Comparison of ENCODE assay signal across 9 cellular contexts in the genomic region with DNA sequence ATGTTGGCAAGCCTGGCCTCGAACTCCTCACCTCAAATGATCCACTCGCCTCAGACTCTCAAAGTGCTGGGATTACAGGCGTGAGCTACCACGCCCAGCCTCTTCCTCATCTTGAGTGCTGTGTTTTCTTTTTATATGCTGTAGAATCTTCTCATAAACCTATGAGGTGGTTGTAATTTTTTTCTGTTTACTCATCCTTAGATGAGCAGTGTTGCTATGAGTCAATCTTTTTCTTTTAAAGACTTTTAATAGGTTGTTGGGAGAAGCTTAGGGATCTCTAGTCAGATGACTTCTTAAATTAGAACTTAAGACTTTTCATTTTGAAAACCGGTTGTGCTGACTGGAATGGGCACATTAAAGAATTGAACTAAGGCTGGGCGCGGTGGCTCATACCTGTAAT. TPM values are rescaled to one million over a fixed set of nuclear protein-coding genes. Genes with fewer than 3 reads are reported as not detected.
DNase-seq lines count a peak whose midpoint lies in the region; ATAC-seq and TF ChIP-seq lines count a peak whose summit lies in the region.
"Had no signal": no experiment of that assay in that cellular context is flagged by ENCODE, and none has a peak within 500 bp of the region (broad histone marks: within the 10 kb centered on the region; RNA-seq: fewer than 3 reads in every experiment).

No MANE protein-coding gene starts in this region.

- intact Hi-C loops in right cardiac atrium (cut with DNase I): no loop called here

- 95% methylated on average over 7 of the region's 7 CpGs for WGBS in right cardiac atrium

- H3K27ac Mint-ChIP-seq in activated naive CD4-positive, alpha-beta T cell treated with anti-CD3 and anti-CD28 coated beads, Interleukin-2, amount 10 ng/mL, durations not matched to agents 7 days and 5 days: peak overlapping the region; percentile 76
- peak overlapping the region; percentile 56 for H3K27ac Mint-ChIP-seq in stimulated activated effector memory CD8-positive, alpha-beta T cell treated with anti-CD3 and anti-CD28 coated beads, Interleukin-12 subunit alpha, Interleukin-12 subunit beta, amount 100 ng/mL, for 72 hours

- TF ChIP-seq CTCF in RWPE1 (conservative IDR thresholded peaks at IDR 0.05; ENCODE audit: low read depth): no peak

- H3K27ac ChIP-seq in RWPE1: peak overlapping the region; percentile 85
- H3K27ac ChIP-seq in epithelial cell of prostate: peak overlapping the region; percentile 87
- H3K27ac ChIP-seq in right cardiac atrium (ENCODE audit: low read length): no peak overlapping the region

- no peak overlapping the region for H3K4me3 ChIP-seq in right cardiac atrium (ENCODE audit: low read length)

- no peaks in the 10 kb centered on the region for H3K27me3 ChIP-seq in right cardiac atrium (ENCODE audit: control insufficient read depth, insufficient read depth)

- H3K36me3 Mint-ChIP-seq in activated naive CD4-positive, alpha-beta T cell treated with anti-CD3 and anti-CD28 coated beads, Interleukin-2, amount 10 ng/mL, durations not matched to agents 7 days and 5 days: peaks cover 11% of the 10 kb centered on the region
- no peaks in the 10 kb centered on the region for H3K36me3 Mint-ChIP-seq in stimulated activated effector memory CD8-positive, alpha-beta T cell treated with anti-CD3 and anti-CD28 coated beads, Interleukin-12 subunit alpha, Interleukin-12 subunit beta, amount 100 ng/mL, for 72 hours

- POLR2A ChIA-PET in RWPE1 (lab: Yijun Ruan, JAX; ENCODE audit: low non-redundant PET): no interaction called here

- CTCF ChIA-PET in activated naive CD4-positive, alpha-beta T cell treated with anti-CD3 and anti-CD28 coated beads, Interleukin-2, amount 10 ng/mL, durations not matched to agents 7 days and 5 days (lab: Charles Lee): interaction anchor here (1.0 kb wide), 1 partner anchor 59 kb away, joined by 4 read pairs; no protein-coding TSS in a partner anchor
- CTCF ChIA-PET in RWPE1 (lab: Yijun Ruan, JAX): no interaction called here

- no peak overlapping the region for H3K4me3 Mint-ChIP-seq in activated naive CD4-positive, alpha-beta T cell treated with anti-CD3 and anti-CD28 coated beads, Interleukin-2, amount 10 ng/mL, durations not matched to agents 7 days and 5 days
- no peak overlapping the region for H3K4me3 Mint-ChIP-seq in stimulated activated effector memory CD8-positive, alpha-beta T cell treated with anti-CD3 and anti-CD28 coated beads, Interleukin-12 subunit alpha, Interleukin-12 subunit beta, amount 100 ng/mL, for 72 hours
- H3K4me3 Mint-ChIP-seq: neural crest cell had no signal

- peak; percentile 66 for ATAC-seq in stimulated activated effector memory CD8-positive, alpha-beta T cell treated with anti-CD3 and anti-CD28 coated beads, Interleukin-12 subunit alpha, Interleukin-12 subunit beta, amount 100 ng/mL, for 72 hours
- no peak for ATAC-seq in HG03196 (IDR thresholded peaks at IDR 0.05; ENCODE audit: unreplicated experiment)
- no peak for ATAC-seq in right cardiac atrium

- H3K4me1 ChIP-seq in right cardiac atrium (ENCODE audit: control insufficient read depth, insufficient read depth, low read length): no peaks in the 10 kb centered on the region

- H3K9me3 Mint-ChIP-seq in activated naive CD4-positive, alpha-beta T cell treated with anti-CD3 and anti-CD28 coated beads, Interleukin-2, amount 10 ng/mL, durations not matched to agents 7 days and 5 days: no peaks in the 10 kb centered on the region
- no peaks in the 10 kb centered on the region for H3K9me3 Mint-ChIP-seq in stimulated activated effector memory CD8-positive, alpha-beta T cell treated with anti-CD3 and anti-CD28 coated beads, Interleukin-12 subunit alpha, Interleukin-12 subunit beta, amount 100 ng/mL, for 72 hours
- H3K9me3 Mint-ChIP-seq: neural crest cell had no signal

- no peaks in the 10 kb centered on the region for H3K9me3 ChIP-seq in right cardiac atrium (ENCODE audit: control insufficient read depth, low read length)

- peaks cover 59% of the 10 kb centered on the region for H3K4me1 Mint-ChIP-seq in activated naive CD4-positive, alpha-beta T cell treated with anti-CD3 and anti-CD28 coated beads, Interleukin-2, amount 10 ng/mL, durations not matched to agents 7 days and 5 days
- peaks cover 32% of the 10 kb centered on the region for H3K4me1 Mint-ChIP-seq in stimulated activated effector memory CD8-positive, alpha-beta T cell treated with anti-CD3 and anti-CD28 coated beads, Interleukin-12 subunit alpha, Interleukin-12 subunit beta, amount 100 ng/mL, for 72 hours
- H3K4me1 Mint-ChIP-seq: neural crest cell had no signal

- DNase-seq in activated naive CD4-positive, alpha-beta T cell treated with anti-CD3 and anti-CD28 coated beads, Interleukin-2, amount 10 ng/mL, durations not matched to agents 7 days and 5 days: no peak
- no peak for DNase-seq in activated naive CD4-positive, alpha-beta T cell treated with anti-CD3 and anti-CD28 coated beads, Interleukin-2, amount 50 U/mL, for 16 hours
- DNase-seq in RWPE1 (ENCODE audit: low spot score) (peak; percentile 88), epithelial cell of prostate (ENCODE audit: low read depth, low spot score) (peak; percentile 90), Ammon's horn (ENCODE audit: low spot score) (no peak), right cardiac atrium (no peak)
- DNase-seq in stimulated activated effector memory CD8-positive, alpha-beta T cell treated with anti-CD3 and anti-CD28 coated beads, Interleukin-12 subunit alpha, Interleukin-12 subunit beta, amount 100 ng/mL, for 72 hours (ENCODE audit: low spot score in 2 of 2): no peak

- no peaks in the 10 kb centered on the region for H3K27me3 Mint-ChIP-seq in activated naive CD4-positive, alpha-beta T cell treated with anti-CD3 and anti-CD28 coated beads, Interleukin-2, amount 10 ng/mL, durations not matched to agents 7 days and 5 days

RNA-seq across cellular contexts. Expression of gene AAK1, which starts 8.7 kb away (rescaled TPM):
- 10 to 100 TPM; 45.6 to 57.5 (median 53.4) TPM for total RNA-seq in right cardiac atrium
- polyA plus RNA-seq in right cardiac atrium: 13.8 TPM

Comparison
In these comparisons a context has a peak if more than half of its experiments do, and no peak if none do; other contexts are left out.
1. DNase-seq: peak in RWPE1 (single experiment) and epithelial cell of prostate (single experiment); none in activated naive CD4-positive, alpha-beta T cell treated with anti-CD3 and anti-CD28 coated beads, Interleukin-2, amount 10 ng/mL, durations not matched to agents 7 days and 5 days (single experiment), activated naive CD4-positive, alpha-beta T cell treated with anti-CD3 and anti-CD28 coated beads, Interleukin-2, amount 50 U/mL, for 16 hours (single experiment), stimulated activated effector memory CD8-positive, alpha-beta T cell treated with anti-CD3 and anti-CD28 coated beads, Interleukin-12 subunit alpha, Interleukin-12 subunit beta, amount 100 ng/mL, for 72 hours (0 of 2), Ammon's horn (single experiment) and right cardiac atrium (0 of 3).